1 cellular context compared by ENCODE assay signal in the genomic region with DNA sequence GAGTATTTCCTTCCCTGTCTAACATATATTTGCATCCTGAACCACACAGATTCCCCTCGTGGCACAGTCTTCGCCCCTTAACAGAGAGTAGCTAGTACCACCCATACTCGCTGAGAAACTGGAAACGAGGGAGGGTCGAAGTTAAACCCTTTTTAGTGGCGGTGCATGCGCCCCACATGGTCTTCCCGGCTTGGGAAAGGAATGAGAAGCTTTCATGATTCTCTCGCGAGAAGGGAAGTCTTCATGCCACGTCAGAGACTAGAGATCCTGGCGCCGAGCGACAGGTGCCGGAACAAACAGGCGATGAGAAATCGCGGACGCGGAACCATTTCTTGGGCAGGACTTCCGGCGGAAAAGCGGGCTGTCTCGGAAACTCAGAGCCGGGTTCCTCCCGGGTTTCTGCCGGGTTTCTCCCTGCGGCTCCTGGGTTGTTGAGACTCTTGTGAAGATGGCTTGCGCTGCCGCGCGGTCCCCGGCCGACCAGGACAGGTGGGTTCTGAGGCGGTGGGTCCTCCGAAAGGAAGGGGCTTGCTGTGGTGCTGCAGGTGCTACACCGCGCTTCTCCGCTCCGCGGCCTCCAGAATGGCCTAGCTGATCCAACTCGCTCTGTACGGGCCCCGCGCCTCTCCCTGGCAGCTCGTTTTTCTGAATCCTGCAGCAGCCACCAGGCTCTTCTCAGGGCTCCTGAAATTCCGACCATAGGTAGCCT.
TF ChIP-seq lines count a peak whose summit lies in the region.

A gene (plus strand): TSS at position 359 of the 709 bp plus-strand sequence. CDS start 90 bp downstream, at position 449.

TF ChIP-seq in WTC11, 78 proteins besides CTCF, POLR2A, EP300 and RAD21 (continued from another document and continues in another):
- TF ChIP-seq, protein P1, sequence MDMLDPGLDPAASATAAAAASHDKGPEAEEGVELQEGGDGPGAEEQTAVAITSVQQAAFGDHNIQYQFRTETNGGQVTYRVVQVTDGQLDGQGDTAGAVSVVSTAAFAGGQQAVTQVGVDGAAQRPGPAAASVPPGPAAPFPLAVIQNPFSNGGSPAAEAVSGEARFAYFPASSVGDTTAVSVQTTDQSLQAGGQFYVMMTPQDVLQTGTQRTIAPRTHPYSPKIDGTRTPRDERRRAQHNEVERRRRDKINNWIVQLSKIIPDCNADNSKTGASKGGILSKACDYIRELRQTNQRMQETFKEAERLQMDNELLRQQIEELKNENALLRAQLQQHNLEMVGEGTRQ (CRISPR knock-in tag; IDR thresholded peaks at IDR 0.05): peak; percentile 20; the same call in 1 of the 2 replicates
- TF ChIP-seq, protein P2, sequence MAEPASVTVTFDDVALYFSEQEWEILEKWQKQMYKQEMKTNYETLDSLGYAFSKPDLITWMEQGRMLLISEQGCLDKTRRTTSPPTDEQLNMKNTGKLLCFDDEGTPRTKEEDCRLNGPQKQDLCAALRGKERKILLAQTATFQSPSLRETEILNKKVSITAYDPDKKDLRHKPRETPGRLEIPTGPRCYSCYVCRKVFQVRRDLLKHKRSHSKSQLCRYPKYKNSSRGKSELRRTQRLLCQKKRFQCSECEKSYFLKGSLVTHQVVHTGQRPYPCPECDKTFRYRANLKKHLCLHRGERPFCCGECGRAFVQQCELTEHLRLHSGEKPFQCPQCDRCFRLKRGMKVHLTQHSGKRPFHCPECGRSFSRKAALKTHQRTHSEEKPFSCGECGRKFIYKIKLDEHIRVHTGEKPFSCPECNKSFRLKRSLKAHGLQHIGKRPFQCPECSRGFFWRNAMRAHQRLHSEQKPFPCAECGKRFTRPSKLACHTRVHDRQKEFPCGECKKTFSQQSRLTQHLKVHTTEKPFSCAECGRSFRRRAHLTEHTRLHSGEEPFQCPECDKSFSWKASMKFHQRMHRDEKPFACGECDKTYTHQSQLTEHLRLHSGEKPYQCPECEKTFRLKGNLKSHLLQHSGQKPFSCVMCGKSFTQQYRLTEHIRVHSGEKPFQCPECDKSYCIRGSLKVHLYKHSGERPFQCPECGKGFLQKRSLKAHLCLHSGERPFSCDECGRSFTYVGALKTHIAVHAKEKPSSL (CRISPR knock-in tag; conservative IDR thresholded peaks at IDR 0.05): no peak
- TF ChIP-seq KAT7 (CRISPR knock-in tag; IDR thresholded peaks at IDR 0.05; ENCODE audit: borderline replicate concordance) (no peak), ESRRA (CRISPR knock-in tag; IDR thresholded peaks at IDR 0.05; ENCODE audit: borderline replicate concordance) (peak; percentile 86), ELF4 (CRISPR knock-in tag; IDR thresholded peaks at IDR 0.05; ENCODE audit: low read depth) (no peak), JUN (CRISPR knock-in tag; IDR thresholded peaks at IDR 0.05) (peak; percentile 36; the same call in 1 of the 2 replicates), SOX15 (CRISPR knock-in tag; IDR thresholded peaks at IDR 0.05) (no peak), MXD4 (CRISPR knock-in tag; IDR thresholded peaks at IDR 0.05; ENCODE audit: borderline replicate concordance) (no peak), SMAD3 (CRISPR knock-in tag; IDR thresholded peaks at IDR 0.05; ENCODE audit: borderline replicate concordance) (peak; percentile 88), SP1 (CRISPR knock-in tag; conservative IDR thresholded peaks at IDR 0.05) (peak; percentile 46; the same call in 1 of the 2 replicates), NR2C2 (CRISPR knock-in tag; IDR thresholded peaks at IDR 0.05) (peak; percentile 85), SMAD4 (CRISPR knock-in tag; IDR thresholded peaks at IDR 0.05) (peak; percentile 92), FOXK1 (CRISPR knock-in tag; IDR thresholded peaks at IDR 0.05) (0 out of 2 replicates have a peak, but pooled peaks have one; percentile 47), ZNF396 (CRISPR knock-in tag; IDR thresholded peaks at IDR 0.05; ENCODE audit: borderline replicate concordance) (no peak), ZNF416 (CRISPR knock-in tag; IDR thresholded peaks at IDR 0.05) (no peak), NFE2L1 (CRISPR knock-in tag; IDR thresholded peaks at IDR 0.05) (peak; percentile 50), FOXJ3 (CRISPR knock-in tag; IDR thresholded peaks at IDR 0.05; ENCODE audit: borderline replicate concordance) (no peak; the same call in 1 of the 2 replicates), GRHL2 (CRISPR knock-in tag; IDR thresholded peaks at IDR 0.05; ENCODE audit: insufficient replicate concordance, severe bottlenecking) (no peak), PRRX2 (CRISPR knock-in tag; IDR thresholded peaks at IDR 0.05) (no peak), CREM (CRISPR knock-in tag; IDR thresholded peaks at IDR 0.05) (peak; percentile 80), HMGA2 (CRISPR knock-in tag; IDR thresholded peaks at IDR 0.05) (no peak), ZNF671 (CRISPR knock-in tag; IDR thresholded peaks at IDR 0.05) (no peak; the same call in 1 of the 2 replicates)
- TF ChIP-seq, protein P3, sequence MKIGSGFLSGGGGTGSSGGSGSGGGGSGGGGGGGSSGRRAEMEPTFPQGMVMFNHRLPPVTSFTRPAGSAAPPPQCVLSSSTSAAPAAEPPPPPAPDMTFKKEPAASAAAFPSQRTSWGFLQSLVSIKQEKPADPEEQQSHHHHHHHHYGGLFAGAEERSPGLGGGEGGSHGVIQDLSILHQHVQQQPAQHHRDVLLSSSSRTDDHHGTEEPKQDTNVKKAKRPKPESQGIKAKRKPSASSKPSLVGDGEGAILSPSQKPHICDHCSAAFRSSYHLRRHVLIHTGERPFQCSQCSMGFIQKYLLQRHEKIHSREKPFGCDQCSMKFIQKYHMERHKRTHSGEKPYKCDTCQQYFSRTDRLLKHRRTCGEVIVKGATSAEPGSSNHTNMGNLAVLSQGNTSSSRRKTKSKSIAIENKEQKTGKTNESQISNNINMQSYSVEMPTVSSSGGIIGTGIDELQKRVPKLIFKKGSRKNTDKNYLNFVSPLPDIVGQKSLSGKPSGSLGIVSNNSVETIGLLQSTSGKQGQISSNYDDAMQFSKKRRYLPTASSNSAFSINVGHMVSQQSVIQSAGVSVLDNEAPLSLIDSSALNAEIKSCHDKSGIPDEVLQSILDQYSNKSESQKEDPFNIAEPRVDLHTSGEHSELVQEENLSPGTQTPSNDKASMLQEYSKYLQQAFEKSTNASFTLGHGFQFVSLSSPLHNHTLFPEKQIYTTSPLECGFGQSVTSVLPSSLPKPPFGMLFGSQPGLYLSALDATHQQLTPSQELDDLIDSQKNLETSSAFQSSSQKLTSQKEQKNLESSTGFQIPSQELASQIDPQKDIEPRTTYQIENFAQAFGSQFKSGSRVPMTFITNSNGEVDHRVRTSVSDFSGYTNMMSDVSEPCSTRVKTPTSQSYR (CRISPR knock-in tag; IDR thresholded peaks at IDR 0.05): peak; percentile 89; the same call in 1 of the 2 replicates
- TF ChIP-seq, protein P4, sequence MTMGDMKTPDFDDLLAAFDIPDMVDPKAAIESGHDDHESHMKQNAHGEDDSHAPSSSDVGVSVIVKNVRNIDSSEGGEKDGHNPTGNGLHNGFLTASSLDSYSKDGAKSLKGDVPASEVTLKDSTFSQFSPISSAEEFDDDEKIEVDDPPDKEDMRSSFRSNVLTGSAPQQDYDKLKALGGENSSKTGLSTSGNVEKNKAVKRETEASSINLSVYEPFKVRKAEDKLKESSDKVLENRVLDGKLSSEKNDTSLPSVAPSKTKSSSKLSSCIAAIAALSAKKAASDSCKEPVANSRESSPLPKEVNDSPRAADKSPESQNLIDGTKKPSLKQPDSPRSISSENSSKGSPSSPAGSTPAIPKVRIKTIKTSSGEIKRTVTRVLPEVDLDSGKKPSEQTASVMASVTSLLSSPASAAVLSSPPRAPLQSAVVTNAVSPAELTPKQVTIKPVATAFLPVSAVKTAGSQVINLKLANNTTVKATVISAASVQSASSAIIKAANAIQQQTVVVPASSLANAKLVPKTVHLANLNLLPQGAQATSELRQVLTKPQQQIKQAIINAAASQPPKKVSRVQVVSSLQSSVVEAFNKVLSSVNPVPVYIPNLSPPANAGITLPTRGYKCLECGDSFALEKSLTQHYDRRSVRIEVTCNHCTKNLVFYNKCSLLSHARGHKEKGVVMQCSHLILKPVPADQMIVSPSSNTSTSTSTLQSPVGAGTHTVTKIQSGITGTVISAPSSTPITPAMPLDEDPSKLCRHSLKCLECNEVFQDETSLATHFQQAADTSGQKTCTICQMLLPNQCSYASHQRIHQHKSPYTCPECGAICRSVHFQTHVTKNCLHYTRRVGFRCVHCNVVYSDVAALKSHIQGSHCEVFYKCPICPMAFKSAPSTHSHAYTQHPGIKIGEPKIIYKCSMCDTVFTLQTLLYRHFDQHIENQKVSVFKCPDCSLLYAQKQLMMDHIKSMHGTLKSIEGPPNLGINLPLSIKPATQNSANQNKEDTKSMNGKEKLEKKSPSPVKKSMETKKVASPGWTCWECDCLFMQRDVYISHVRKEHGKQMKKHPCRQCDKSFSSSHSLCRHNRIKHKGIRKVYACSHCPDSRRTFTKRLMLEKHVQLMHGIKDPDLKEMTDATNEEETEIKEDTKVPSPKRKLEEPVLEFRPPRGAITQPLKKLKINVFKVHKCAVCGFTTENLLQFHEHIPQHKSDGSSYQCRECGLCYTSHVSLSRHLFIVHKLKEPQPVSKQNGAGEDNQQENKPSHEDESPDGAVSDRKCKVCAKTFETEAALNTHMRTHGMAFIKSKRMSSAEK (CRISPR knock-in tag; IDR thresholded peaks at IDR 0.05; ENCODE audit: borderline replicate concordance): no peak; the same call in 1 of the 2 replicates
- TF ChIP-seq, protein P5, sequence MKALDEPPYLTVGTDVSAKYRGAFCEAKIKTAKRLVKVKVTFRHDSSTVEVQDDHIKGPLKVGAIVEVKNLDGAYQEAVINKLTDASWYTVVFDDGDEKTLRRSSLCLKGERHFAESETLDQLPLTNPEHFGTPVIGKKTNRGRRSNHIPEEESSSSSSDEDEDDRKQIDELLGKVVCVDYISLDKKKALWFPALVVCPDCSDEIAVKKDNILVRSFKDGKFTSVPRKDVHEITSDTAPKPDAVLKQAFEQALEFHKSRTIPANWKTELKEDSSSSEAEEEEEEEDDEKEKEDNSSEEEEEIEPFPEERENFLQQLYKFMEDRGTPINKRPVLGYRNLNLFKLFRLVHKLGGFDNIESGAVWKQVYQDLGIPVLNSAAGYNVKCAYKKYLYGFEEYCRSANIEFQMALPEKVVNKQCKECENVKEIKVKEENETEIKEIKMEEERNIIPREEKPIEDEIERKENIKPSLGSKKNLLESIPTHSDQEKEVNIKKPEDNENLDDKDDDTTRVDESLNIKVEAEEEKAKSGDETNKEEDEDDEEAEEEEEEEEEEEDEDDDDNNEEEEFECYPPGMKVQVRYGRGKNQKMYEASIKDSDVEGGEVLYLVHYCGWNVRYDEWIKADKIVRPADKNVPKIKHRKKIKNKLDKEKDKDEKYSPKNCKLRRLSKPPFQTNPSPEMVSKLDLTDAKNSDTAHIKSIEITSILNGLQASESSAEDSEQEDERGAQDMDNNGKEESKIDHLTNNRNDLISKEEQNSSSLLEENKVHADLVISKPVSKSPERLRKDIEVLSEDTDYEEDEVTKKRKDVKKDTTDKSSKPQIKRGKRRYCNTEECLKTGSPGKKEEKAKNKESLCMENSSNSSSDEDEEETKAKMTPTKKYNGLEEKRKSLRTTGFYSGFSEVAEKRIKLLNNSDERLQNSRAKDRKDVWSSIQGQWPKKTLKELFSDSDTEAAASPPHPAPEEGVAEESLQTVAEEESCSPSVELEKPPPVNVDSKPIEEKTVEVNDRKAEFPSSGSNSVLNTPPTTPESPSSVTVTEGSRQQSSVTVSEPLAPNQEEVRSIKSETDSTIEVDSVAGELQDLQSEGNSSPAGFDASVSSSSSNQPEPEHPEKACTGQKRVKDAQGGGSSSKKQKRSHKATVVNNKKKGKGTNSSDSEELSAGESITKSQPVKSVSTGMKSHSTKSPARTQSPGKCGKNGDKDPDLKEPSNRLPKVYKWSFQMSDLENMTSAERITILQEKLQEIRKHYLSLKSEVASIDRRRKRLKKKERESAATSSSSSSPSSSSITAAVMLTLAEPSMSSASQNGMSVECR (CRISPR knock-in tag; IDR thresholded peaks at IDR 0.05; ENCODE audit: borderline replicate concordance): peak; percentile 91
- TF ChIP-seq, protein P6, sequence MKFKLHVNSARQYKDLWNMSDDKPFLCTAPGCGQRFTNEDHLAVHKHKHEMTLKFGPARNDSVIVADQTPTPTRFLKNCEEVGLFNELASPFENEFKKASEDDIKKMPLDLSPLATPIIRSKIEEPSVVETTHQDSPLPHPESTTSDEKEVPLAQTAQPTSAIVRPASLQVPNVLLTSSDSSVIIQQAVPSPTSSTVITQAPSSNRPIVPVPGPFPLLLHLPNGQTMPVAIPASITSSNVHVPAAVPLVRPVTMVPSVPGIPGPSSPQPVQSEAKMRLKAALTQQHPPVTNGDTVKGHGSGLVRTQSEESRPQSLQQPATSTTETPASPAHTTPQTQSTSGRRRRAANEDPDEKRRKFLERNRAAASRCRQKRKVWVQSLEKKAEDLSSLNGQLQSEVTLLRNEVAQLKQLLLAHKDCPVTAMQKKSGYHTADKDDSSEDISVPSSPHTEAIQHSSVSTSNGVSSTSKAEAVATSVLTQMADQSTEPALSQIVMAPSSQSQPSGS (CRISPR knock-in tag; IDR thresholded peaks at IDR 0.05; ENCODE audit: borderline replicate concordance, low read depth): peak; percentile 89; the same call in 1 of the 2 replicates
- TF ChIP-seq, protein P7, sequence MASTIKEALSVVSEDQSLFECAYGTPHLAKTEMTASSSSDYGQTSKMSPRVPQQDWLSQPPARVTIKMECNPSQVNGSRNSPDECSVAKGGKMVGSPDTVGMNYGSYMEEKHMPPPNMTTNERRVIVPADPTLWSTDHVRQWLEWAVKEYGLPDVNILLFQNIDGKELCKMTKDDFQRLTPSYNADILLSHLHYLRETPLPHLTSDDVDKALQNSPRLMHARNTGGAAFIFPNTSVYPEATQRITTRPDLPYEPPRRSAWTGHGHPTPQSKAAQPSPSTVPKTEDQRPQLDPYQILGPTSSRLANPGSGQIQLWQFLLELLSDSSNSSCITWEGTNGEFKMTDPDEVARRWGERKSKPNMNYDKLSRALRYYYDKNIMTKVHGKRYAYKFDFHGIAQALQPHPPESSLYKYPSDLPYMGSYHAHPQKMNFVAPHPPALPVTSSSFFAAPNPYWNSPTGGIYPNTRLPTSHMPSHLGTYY (CRISPR knock-in tag; IDR thresholded peaks at IDR 0.05): no peak
- TF ChIP-seq, protein P8, sequence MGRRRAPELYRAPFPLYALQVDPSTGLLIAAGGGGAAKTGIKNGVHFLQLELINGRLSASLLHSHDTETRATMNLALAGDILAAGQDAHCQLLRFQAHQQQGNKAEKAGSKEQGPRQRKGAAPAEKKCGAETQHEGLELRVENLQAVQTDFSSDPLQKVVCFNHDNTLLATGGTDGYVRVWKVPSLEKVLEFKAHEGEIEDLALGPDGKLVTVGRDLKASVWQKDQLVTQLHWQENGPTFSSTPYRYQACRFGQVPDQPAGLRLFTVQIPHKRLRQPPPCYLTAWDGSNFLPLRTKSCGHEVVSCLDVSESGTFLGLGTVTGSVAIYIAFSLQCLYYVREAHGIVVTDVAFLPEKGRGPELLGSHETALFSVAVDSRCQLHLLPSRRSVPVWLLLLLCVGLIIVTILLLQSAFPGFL (CRISPR knock-in tag; IDR thresholded peaks at IDR 0.05; ENCODE audit: borderline replicate concordance): peak; percentile 82; the same call in 1 of the 2 replicates
